Comparison of ENCODE assay signal across 24 cellular contexts in the genomic region with DNA sequence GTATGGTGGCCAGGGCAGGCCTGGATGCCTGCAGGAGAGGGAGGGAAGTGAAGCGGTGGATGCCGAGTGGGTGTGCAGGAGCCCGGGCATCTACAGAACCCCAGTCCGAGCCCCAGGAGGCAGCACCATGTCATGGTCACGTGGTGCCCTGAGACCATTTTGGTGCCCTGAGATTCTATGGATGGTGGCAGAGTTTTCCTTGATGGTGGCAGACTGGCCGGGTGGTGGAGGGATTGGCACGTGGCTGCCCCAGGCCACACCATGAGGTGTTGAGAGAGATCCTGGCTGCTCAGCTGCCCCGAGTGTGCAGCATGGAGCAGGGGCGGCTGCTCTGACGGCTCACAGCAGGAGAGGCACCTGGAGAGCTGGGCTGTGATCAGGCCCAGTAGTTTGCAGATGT. TPM values are rescaled to one million over a fixed set of nuclear protein-coding genes. Genes with fewer than 3 reads are reported as not detected.
DNase-seq lines count a peak whose midpoint lies in the region; ATAC-seq and TF ChIP-seq lines count a peak whose summit lies in the region.
"Had no signal": no experiment of that assay in that cellular context is flagged by ENCODE, and none has a peak within 500 bp of the region (broad histone marks: within the 10 kb centered on the region; RNA-seq: fewer than 3 reads in every experiment).

No MANE protein-coding gene starts in this region.

- no peaks in the 10 kb centered on the region for H3K27me3 ChIP-seq in neuronal stem cell (ENCODE audit: control insufficient read depth in 3 of 3, insufficient read depth in 3 of 3, low read depth in 1 of 3, low read length in 3 of 3)
- H3K27me3 ChIP-seq in vagina, result no peaks in the 10 kb centered on the region
- H3K27me3 ChIP-seq in brain microvascular endothelial cell (replicated peaks), result no peaks in the 10 kb centered on the region

- in situ Hi-C loops in brain microvascular endothelial cell (cut with HindIII; ENCODE audit: low pct_ligation_motif_present, low sequenced_read_pairs), result no loop called here

- no peak overlapping the region for H3K4ac ChIP-seq in neuronal stem cell (ENCODE audit: low read length)

- no peak overlapping the region for H2AFZ ChIP-seq in neuronal stem cell (ENCODE audit: low read length)

- H2BK5ac ChIP-seq in neuronal stem cell (ENCODE audit: low read length), result no peak overlapping the region

- peak overlapping the region; percentile 14 for H2BK120ac ChIP-seq in neuronal stem cell (ENCODE audit: low read depth, low read length)

- H3K4me2 ChIP-seq in neuronal stem cell (ENCODE audit: insufficient read depth, low read length, poor library complexity, severe bottlenecking), result no peak overlapping the region

- H3K36me3 Mint-ChIP-seq in activated CD8-positive, alpha-beta memory T cell treated with anti-CD3 and anti-CD28 coated beads, Interleukin-2, amount 10 ng/mL, durations not matched to agents 7 days and 5 days, result no peaks in the 10 kb centered on the region
- H3K36me3 Mint-ChIP-seq: CD8-positive, alpha-beta memory T cell had no signal

- H3K4me3 ChIP-seq in neuronal stem cell (ENCODE audit: low read length in 2 of 2) (no peak overlapping the region), vagina (no peak overlapping the region), brain microvascular endothelial cell (ENCODE audit: low read depth, low read length) (no peak overlapping the region)

- H3K23ac ChIP-seq in neuronal stem cell (ENCODE audit: low read depth, low read length, poor library complexity), result peak overlapping the region; percentile 29

- H3K27ac ChIP-seq in neuronal stem cell (replicated peaks; ENCODE audit: low read length), result no peak overlapping the region
- H3K27ac ChIP-seq in vagina, result no peak overlapping the region
- no peak overlapping the region for H3K27ac ChIP-seq in brain microvascular endothelial cell
- H3K27ac ChIP-seq: 22Rv1 had no signal

- intact Hi-C loops in vagina (cut with DNase I), result no loop called here

- peak; percentile 8 for DNase-seq in DMS53 (lab: John Stamatoyannopoulos, UW)
- DNase-seq in DMS53 treated with DMSO at 0.1 percent for 48 hours (lab: John Stamatoyannopoulos, UW; ENCODE audit: unreplicated experiment), result no peak
- DNase-seq in activated CD8-positive, alpha-beta memory T cell treated with anti-CD3 and anti-CD28 coated beads, Interleukin-2, amount 10 ng/mL, durations not matched to agents 7 days and 5 days, result peak; percentile 15
- DNase-seq in neuronal stem cell (ENCODE audit: low spot score), result no peak
- DNase-seq in vagina (ENCODE audit: extremely low spot score in 2 of 2), result peak; percentile 64 to 69
- DNase-seq in brain microvascular endothelial cell, result no peak
- no peak for DNase-seq in cerebellum (ENCODE audit: low spot score)
- DNase-seq: ACHN; C1 segment of cervical spinal cord; Calu3; CD8-positive, alpha-beta memory T cell; DMS153; GDM1; GOT3; KG1; NCI-H1105 treated with DMSO at 0.1 percent for 48 hours; NCI-H2081; NCI-H446; NCI-H526; SIG-M5 had no signal

- no peak overlapping the region for H4K8ac ChIP-seq in neuronal stem cell (ENCODE audit: low read depth, low read length)

- no peak overlapping the region for H4K91ac ChIP-seq in neuronal stem cell (ENCODE audit: low read depth, low read length, poor library complexity)

- H2BK15ac ChIP-seq in neuronal stem cell (ENCODE audit: low read length), result peak overlapping the region; percentile 53

- TF ChIP-seq CTCF in vagina (IDR thresholded peaks at IDR 0.05) (no peak), brain microvascular endothelial cell (IDR thresholded peaks at IDR 0.05; ENCODE audit: low read depth, low read length, missing control alignments) (no peak)

- no peak overlapping the region for H3K14ac ChIP-seq in neuronal stem cell (ENCODE audit: low read length)

- H3K9me3 Mint-ChIP-seq in activated CD8-positive, alpha-beta memory T cell treated with anti-CD3 and anti-CD28 coated beads, Interleukin-2, amount 10 ng/mL, durations not matched to agents 7 days and 5 days (ENCODE audit: low read depth), result no peaks in the 10 kb centered on the region
- H3K9me3 Mint-ChIP-seq: CD8-positive, alpha-beta memory T cell had no signal

- no peak overlapping the region for H3K27ac Mint-ChIP-seq in activated CD8-positive, alpha-beta memory T cell treated with anti-CD3 and anti-CD28 coated beads, Interleukin-2, amount 10 ng/mL, durations not matched to agents 7 days and 5 days

- no peak overlapping the region for H3K4me3 Mint-ChIP-seq in activated CD8-positive, alpha-beta memory T cell treated with anti-CD3 and anti-CD28 coated beads, Interleukin-2, amount 10 ng/mL, durations not matched to agents 7 days and 5 days
- H3K4me3 Mint-ChIP-seq: CD8-positive, alpha-beta memory T cell had no signal

- H3K4me1 ChIP-seq in neuronal stem cell (ENCODE audit: control insufficient read depth in 2 of 2, insufficient read depth in 1 of 2, low read depth in 1 of 2, low read length in 2 of 2) (peaks cover 0 to 10% of the 10 kb centered on the region in 2 donors), vagina (no peaks in the 10 kb centered on the region)

- WGBS in neuronal stem cell (ENCODE audit: extremely low coverage in 2 of 2, insufficient read length in 2 of 2, insufficient replicate concordance in 1 of 2), 2 donors, result no CpG with 5 or more reads among the region's 10 CpGs

- H3K36me3 ChIP-seq in neuronal stem cell (replicated peaks in 1 of 2; ENCODE audit: control insufficient read depth in 2 of 2, insufficient read depth in 2 of 2, low read length in 2 of 2) (no peaks in the 10 kb centered on the region), vagina (no peaks in the 10 kb centered on the region), brain microvascular endothelial cell (replicated peaks) (no peaks in the 10 kb centered on the region)

- no peak for TF ChIP-seq POLR2A in vagina (IDR thresholded peaks at IDR 0.05)

- ATAC-seq in activated CD8-positive, alpha-beta memory T cell treated with anti-CD3 and anti-CD28 coated beads, Interleukin-2, amount 10 ng/mL, durations not matched to agents 7 days and 5 days, result no peak
- no peak for ATAC-seq in GM18873 (IDR thresholded peaks at IDR 0.05; ENCODE audit: low FRiP score, unreplicated experiment)
- ATAC-seq: HCT116, SK-N-SH treated with all-trans-retinoic acid at 6 μM for 48 hours had no signal

- CTCF ChIA-PET in activated CD8-positive, alpha-beta memory T cell treated with anti-CD3 and anti-CD28 coated beads, Interleukin-2, amount 10 ng/mL, durations not matched to agents 7 days and 5 days (lab: Charles Lee), result no interaction called here

- H3K9me3 ChIP-seq in neuronal stem cell (replicated peaks in 1 of 2; ENCODE audit: control insufficient read depth in 2 of 2, insufficient read depth in 1 of 2, low read depth in 1 of 2, low read length in 2 of 2), result no peaks in the 10 kb centered on the region
- no peaks in the 10 kb centered on the region for H3K9me3 ChIP-seq in vagina

- no peaks in the 10 kb centered on the region for H3K79me1 ChIP-seq in neuronal stem cell (ENCODE audit: low read depth, low read length)

- H2AK5ac ChIP-seq in neuronal stem cell (ENCODE audit: low read depth, low read length), result peak overlapping the region; percentile 71

- H3K27me3 Mint-ChIP-seq in activated CD8-positive, alpha-beta memory T cell treated with anti-CD3 and anti-CD28 coated beads, Interleukin-2, amount 10 ng/mL, durations not matched to agents 7 days and 5 days, result peaks cover 25% of the 10 kb centered on the region

- H3K18ac ChIP-seq in neuronal stem cell (ENCODE audit: low read length), result peak overlapping the region; percentile 55

- H3K4me1 Mint-ChIP-seq in activated CD8-positive, alpha-beta memory T cell treated with anti-CD3 and anti-CD28 coated beads, Interleukin-2, amount 10 ng/mL, durations not matched to agents 7 days and 5 days, result peaks cover 5% of the 10 kb centered on the region

- H2BK12ac ChIP-seq in neuronal stem cell (ENCODE audit: low read length), result peak overlapping the region; percentile 93

- no peak overlapping the region for H3K9ac ChIP-seq in neuronal stem cell (ENCODE audit: low read depth, low read length, poor library complexity)

RNA-seq across cellular contexts. Expression of a gene that starts 52.3 kb away (rescaled TPM):
- total RNA-seq in activated CD8-positive, alpha-beta memory T cell treated with anti-CD3 and anti-CD28 coated beads, Interleukin-2, amount 10 ng/mL, durations not matched to agents 7 days and 5 days, result under 1 TPM; 0.26 to 0.28 TPM
- polyA plus RNA-seq in neuronal stem cell (2013, experiment 1 of 2), result not detected
- under 0.01 TPM for polyA plus RNA-seq in neuronal stem cell (2013, experiment 2 of 2)
- total RNA-seq in vagina, result 12.0 TPM
- total RNA-seq in cerebellum, result 1.5 TPM

Comparison
In these comparisons a context has a peak if more than half of its experiments do, and no peak if none do; other contexts are left out.
1. DNase-seq: peak in DMS53 (single experiment), activated CD8-positive, alpha-beta memory T cell treated with anti-CD3 and anti-CD28 coated beads, Interleukin-2, amount 10 ng/mL, durations not matched to agents 7 days and 5 days (single experiment) and vagina (2 of 2); none in DMS53 treated with DMSO at 0.1 percent for 48 hours (single experiment), neuronal stem cell (single experiment), brain microvascular endothelial cell (single experiment) and cerebellum (single experiment).